ENCODE assay signal across 15 cellular contexts in the genomic region with DNA sequence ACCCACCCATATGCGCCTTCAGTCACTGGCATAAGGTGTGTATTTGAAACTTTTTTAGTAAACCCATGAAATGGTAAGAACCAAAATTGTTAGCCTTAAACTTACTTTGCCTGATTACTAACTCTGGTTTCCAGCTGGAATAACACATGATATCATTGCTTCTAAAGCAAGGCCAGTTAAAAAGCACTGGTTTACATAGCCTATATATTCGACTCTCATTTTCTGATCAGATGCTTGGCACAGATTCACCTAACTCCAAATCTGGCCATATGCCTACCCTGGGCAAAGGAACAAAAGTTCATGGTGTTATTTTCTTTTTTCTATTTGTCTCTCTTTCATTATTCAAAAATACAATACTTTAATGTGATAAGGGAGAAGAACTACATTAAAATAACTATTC.
"Had no signal": no experiment of that assay in that cellular context is flagged by ENCODE, and none has a peak within 500 bp of the region (broad histone marks: within the 10 kb centered on the region; RNA-seq: fewer than 3 reads in every experiment).

No MANE protein-coding gene starts in this region.

- H3K36me3 ChIP-seq: left ventricle myocardium inferior, pancreas, thyroid gland, uterus had no signal

- ATAC-seq: pancreas, sciatic nerve, WTC11 had no signal

- H3K4me3 Mint-ChIP-seq: activated CD4-positive, alpha-beta memory T cell treated with anti-CD3 and anti-CD28 coated beads, Interleukin-2, amount 10 ng/mL, durations not matched to agents 7 days and 5 days; activated naive CD8-positive, alpha-beta T cell; WTC11 had no signal

- H3K27ac ChIP-seq: left ventricle myocardium inferior, pancreas, thyroid gland, uterus had no signal

- H3K4me1 Mint-ChIP-seq: WTC11 had no signal

- H3K27me3 Mint-ChIP-seq: activated CD4-positive, alpha-beta memory T cell treated with anti-CD3 and anti-CD28 coated beads, Interleukin-2, amount 10 ng/mL, durations not matched to agents 7 days and 5 days; activated naive CD8-positive, alpha-beta T cell; naive B cell had no signal

- H3K4me3 ChIP-seq: left ventricle myocardium inferior, pancreas, thyroid gland, uterus had no signal

- H3K4me1 ChIP-seq: left ventricle myocardium inferior, pancreas, thyroid gland, uterus had no signal

- H3K36me3 Mint-ChIP-seq: WTC11 had no signal

- H3K27ac Mint-ChIP-seq: activated naive CD8-positive, alpha-beta T cell; WTC11 had no signal

- DNase-seq: activated CD4-positive, alpha-beta memory T cell treated with anti-CD3 and anti-CD28 coated beads, Interleukin-2, amount 10 ng/mL, durations not matched to agents 7 days and 5 days; activated CD4-positive, alpha-beta T cell treated with anti-CD3 and anti-CD28 coated beads for 4 hours; activated gamma-delta T cell; activated T-cell treated with anti-CD3 and anti-CD28 coated beads, Interleukin-2, amount 50 U/mL, for 48 hours; amygdala; left ventricle myocardium inferior; naive B cell; pancreas; stimulated activated CD4-positive, alpha-beta T cell treated with anti-CD3 and anti-CD28 coated beads, Interleukin-2, amount 100 ng/mL, for 24 hours; SW 1271; thyroid gland; uterus had no signal

- H3K27me3 ChIP-seq: pancreas, thyroid gland, uterus had no signal

- H3K9me3 Mint-ChIP-seq: activated CD4-positive, alpha-beta memory T cell treated with anti-CD3 and anti-CD28 coated beads, Interleukin-2, amount 10 ng/mL, durations not matched to agents 7 days and 5 days had no signal

- H3K9me3 ChIP-seq: left ventricle myocardium inferior, pancreas, thyroid gland, uterus had no signal
